14 cellular contexts compared by ENCODE assay signal in genomic region chr4:140257461-140258305, GRCh38.
A peak's percentile ranks its signal among the peaks of the same experiment; 100 is the strongest.
DNase-seq lines count a peak whose midpoint lies in the region; TF ChIP-seq lines count a peak whose summit lies in the region.
"Had no signal": no experiment of that assay in that cellular context is flagged by ENCODE, and none has a peak within 500 bp of the region (broad histone marks: within the 10 kb centered on the region; RNA-seq: fewer than 3 reads in every experiment).

No MANE protein-coding gene starts in this region.

- H3K4me3 Mint-ChIP-seq in brain: peak overlapping the region in 1 of 5 experiments; percentile 19
- no peak overlapping the region for H3K4me3 Mint-ChIP-seq in glutamatergic neuron (ENCODE audit: unreplicated experiment)
- H3K4me3 Mint-ChIP-seq: activated naive CD8-positive, alpha-beta T cell treated with anti-CD3 and anti-CD28 coated beads, Interleukin-2, amount 50 U/mL, for 24 hours; B cell; endodermal cell; naive B cell had no signal

- H3K9me3 Mint-ChIP-seq in brain (no peaks in the 10 kb centered on the region), glutamatergic neuron (ENCODE audit: unreplicated experiment) (peaks cover 7% of the 10 kb centered on the region)
- H3K9me3 Mint-ChIP-seq: activated naive CD8-positive, alpha-beta T cell treated with anti-CD3 and anti-CD28 coated beads, Interleukin-2, amount 50 U/mL, for 24 hours; endodermal cell; naive B cell had no signal

- H3K27me3 Mint-ChIP-seq in brain (peaks cover 3% of the 10 kb centered on the region), glutamatergic neuron (ENCODE audit: unreplicated experiment) (peaks cover 3% of the 10 kb centered on the region)

- peak; percentile 61 for DNase-seq in NCI-H1092 (lab: John Stamatoyannopoulos, UW)
- no peak for DNase-seq in NOMO-1 treated with DMSO at 0.1 percent for 48 hours (lab: John Stamatoyannopoulos, UW; ENCODE audit: unreplicated experiment)
- DNase-seq in NCI-H82 treated with DMSO at 0.1 percent for 48 hours (lab: John Stamatoyannopoulos, UW; ENCODE audit: unreplicated experiment): no peak
- no peak for DNase-seq in D341Med (ENCODE audit: low spot score)
- no peak for DNase-seq in glutamatergic neuron
- DNase-seq: activated naive CD8-positive, alpha-beta T cell treated with anti-CD3 and anti-CD28 coated beads, Interleukin-2, amount 50 U/mL, for 24 hours; endodermal cell; naive B cell; T1000 had no signal

- H3K27ac ChIP-seq in ACC112 (ENCODE audit: low read depth, low read length): peak overlapping the region; percentile 79
- H3K27ac ChIP-seq in mesodermal cell (ENCODE audit: low read depth, low read length, severe bottlenecking): peak overlapping the region; percentile 71
- H3K27ac ChIP-seq: upper lobe of left lung had no signal

- H3K9me3 ChIP-seq in mesodermal cell (ENCODE audit: control insufficient read depth, low read length): no peaks in the 10 kb centered on the region
- H3K9me3 ChIP-seq: upper lobe of left lung had no signal

- no peak overlapping the region for H2AFZ ChIP-seq in ACC112 (ENCODE audit: low read length, unreplicated experiment)

- H3K27ac Mint-ChIP-seq in brain (peak overlapping the region; percentile 27 to 80 (median 59)), glutamatergic neuron (ENCODE audit: unreplicated experiment) (no peak overlapping the region)
- H3K27ac Mint-ChIP-seq: activated naive CD8-positive, alpha-beta T cell treated with anti-CD3 and anti-CD28 coated beads, Interleukin-2, amount 50 U/mL, for 24 hours; B cell; endodermal cell; naive B cell had no signal

- TF ChIP-seq CTCF in brain (conservative IDR thresholded peaks at IDR 0.05) (no peak), glutamatergic neuron (IDR thresholded peaks at IDR 0.05; ENCODE audit: partially characterized antibody, unreplicated experiment) (no peak)

- H3K36me3 ChIP-seq in ACC112 (ENCODE audit: insufficient read depth, low read length): no peaks in the 10 kb centered on the region
- H3K36me3 ChIP-seq in mesodermal cell (ENCODE audit: control insufficient read depth, insufficient read depth, low read length): no peaks in the 10 kb centered on the region
- H3K36me3 ChIP-seq: upper lobe of left lung had no signal

- H3K79me2 ChIP-seq in ACC112 (ENCODE audit: control insufficient read depth, insufficient read depth, low read length, unreplicated experiment): no peaks in the 10 kb centered on the region

- no peaks in the 10 kb centered on the region for H3K27me3 ChIP-seq in ACC112 (ENCODE audit: insufficient read depth, low read length)
- H3K27me3 ChIP-seq: upper lobe of left lung had no signal

- WGBS in mesodermal cell (ENCODE audit: insufficient coverage in 2 of 2), 2 experiments: 93 to 100% methylated on average over 3 to 5 of the region's 10 CpGs

- H3K4me3 ChIP-seq in ACC112 (ENCODE audit: low read depth, low read length) (peak overlapping the region; percentile 17; the same call in 1 of the 2 replicates), mesodermal cell (ENCODE audit: extremely low read depth, insufficient read depth, low read length, poor library complexity, severe bottlenecking) (no peak overlapping the region)
- H3K4me3 ChIP-seq: upper lobe of left lung had no signal

- peaks cover 43% of the 10 kb centered on the region for H3K4me1 Mint-ChIP-seq in brain
- H3K4me1 Mint-ChIP-seq in glutamatergic neuron (ENCODE audit: low read depth, unreplicated experiment): peaks cover 17% of the 10 kb centered on the region

- H3K36me3 Mint-ChIP-seq in brain (no peaks in the 10 kb centered on the region), glutamatergic neuron (ENCODE audit: unreplicated experiment) (no peaks in the 10 kb centered on the region)
- H3K36me3 Mint-ChIP-seq: naive B cell had no signal

- H3K4me1 ChIP-seq in ACC112 (ENCODE audit: control insufficient read depth, insufficient read depth, low read length, unreplicated experiment): peaks cover 59% of the 10 kb centered on the region
- peaks cover 40% of the 10 kb centered on the region for H3K4me1 ChIP-seq in mesodermal cell (ENCODE audit: control insufficient read depth, insufficient read depth, low read length, poor library complexity, severe bottlenecking)
